8 cellular contexts compared by ENCODE assay signal in the genomic region with DNA sequence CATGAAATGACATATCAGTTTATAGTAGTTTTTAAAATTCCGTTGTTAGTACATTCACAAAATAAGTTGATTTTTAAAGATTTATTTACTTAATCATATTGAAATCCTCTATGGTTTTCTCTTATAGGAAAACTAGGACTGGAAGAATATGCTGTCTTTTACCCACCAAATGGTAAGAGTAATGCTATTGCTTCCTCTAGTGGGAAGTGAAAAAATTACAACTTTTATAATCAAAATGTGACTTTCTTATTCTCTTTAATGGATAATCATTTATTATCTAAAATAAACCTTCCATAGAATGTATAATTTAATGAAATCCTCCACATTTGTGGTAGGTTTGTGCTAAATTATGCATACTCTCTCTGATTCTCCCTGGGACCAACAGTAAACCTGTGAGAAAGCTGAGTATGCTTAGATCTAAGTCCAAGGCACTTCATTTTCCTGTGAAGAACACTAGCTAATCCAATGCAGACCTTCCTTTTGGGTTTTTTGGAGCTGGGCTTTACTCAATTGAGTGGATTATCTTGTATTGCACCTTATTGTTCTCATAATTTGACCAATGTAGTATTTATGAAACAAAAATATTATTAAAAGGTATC.
A peak's percentile ranks its signal among the peaks of the same experiment; 100 is the strongest.
DNase-seq lines count a peak whose midpoint lies in the region; ATAC-seq and TF ChIP-seq lines count a peak whose summit lies in the region.

No MANE protein-coding gene starts in this region.

- H3K4me1 ChIP-seq in Peyer's patch (no peaks in the 10 kb centered on the region), foreskin keratinocyte (peaks cover 7% of the 10 kb centered on the region), vagina (no peaks in the 10 kb centered on the region)

- ATAC-seq in foreskin keratinocyte: peak; percentile 27
- no peak for ATAC-seq in GM19351 (IDR thresholded peaks at IDR 0.05; ENCODE audit: unreplicated experiment)
- ATAC-seq in HG02885 (IDR thresholded peaks at IDR 0.05; ENCODE audit: poor library complexity, unreplicated experiment): no peak

- TF ChIP-seq CTCF in 22Rv1 (IDR thresholded peaks at IDR 0.05): peak; percentile 83
- TF ChIP-seq CTCF in GM12865 (IDR thresholded peaks at IDR 0.05; ENCODE audit: insufficient read depth, low read depth, low read length, missing control alignments): peak; percentile 32
- peak in 4 of 6 experiments; percentile 38 to 46 (median 42) for TF ChIP-seq CTCF in Peyer's patch (IDR thresholded peaks at IDR 0.05)
- TF ChIP-seq CTCF in foreskin keratinocyte (conservative IDR thresholded peaks at IDR 0.05): peak; percentile 85
- TF ChIP-seq CTCF in vagina (IDR thresholded peaks at IDR 0.05): peak; percentile 1 to 32 (median 26)

- H3K4me3 ChIP-seq in GM12865 (ENCODE audit: low read depth, low read length) (no peak overlapping the region), Peyer's patch (no peak overlapping the region), vagina (no peak overlapping the region)

- H3K27me3 ChIP-seq in Peyer's patch (no peaks in the 10 kb centered on the region), foreskin keratinocyte (no peaks in the 10 kb centered on the region), vagina (no peaks in the 10 kb centered on the region)

- DNase-seq in GM12865 (ENCODE audit: low read depth) (no peak), Peyer's patch (no peak), foreskin keratinocyte (no peak), vagina (ENCODE audit: extremely low spot score in 2 of 2) (no peak), T-helper 9 cell (no peak)

- H3K9me3 ChIP-seq in Peyer's patch (no peaks in the 10 kb centered on the region), vagina (no peaks in the 10 kb centered on the region)

- no peak overlapping the region for H3K27ac ChIP-seq in 22Rv1
- H3K27ac ChIP-seq in Peyer's patch: no peak overlapping the region
- no peak overlapping the region for H3K27ac ChIP-seq in foreskin keratinocyte
- H3K27ac ChIP-seq in vagina: no peak overlapping the region

- no peak for TF ChIP-seq POLR2A in Peyer's patch (IDR thresholded peaks at IDR 0.05)
- no peak for TF ChIP-seq POLR2A in vagina (IDR thresholded peaks at IDR 0.05)

- intact Hi-C loops in vagina (cut with DNase I): no loop called here

- H3K36me3 ChIP-seq in Peyer's patch (no peaks in the 10 kb centered on the region), vagina (no peaks in the 10 kb centered on the region)

Comparison
In these comparisons a context has a peak if more than half of its experiments do, and no peak if none do; other contexts are left out.
1. CTCF ChIP-seq: peak in every context shown above with its lines; median percentile 85 in foreskin keratinocyte; 83 in 22Rv1; 42 in Peyer's patch; 32 in GM12865; 26 in vagina.